ENCODE assay signal across 14 cellular contexts in the genomic region with DNA sequence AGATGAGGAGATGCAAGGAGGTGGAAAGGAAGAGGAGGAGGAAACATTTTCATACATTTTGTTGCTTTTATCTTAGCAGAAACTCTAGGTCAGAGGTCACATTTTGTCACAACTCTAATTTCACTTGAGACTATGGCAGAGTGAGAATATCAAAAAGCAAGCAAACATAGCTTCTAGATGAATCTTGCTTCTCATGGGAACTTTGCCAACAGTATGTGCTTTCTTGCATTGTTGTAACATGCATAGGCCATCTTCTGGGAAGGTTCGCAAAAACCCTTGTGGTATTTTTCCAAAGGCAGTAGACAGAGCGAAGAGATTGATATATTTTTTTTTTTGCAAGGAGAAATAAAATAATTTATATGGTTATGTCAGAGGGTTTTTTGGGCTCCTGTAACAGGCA.
A peak's percentile ranks its signal among the peaks of the same experiment; 100 is the strongest.
DNase-seq lines count a peak whose midpoint lies in the region; ATAC-seq and TF ChIP-seq lines count a peak whose summit lies in the region.
"Had no signal": no experiment of that assay in that cellular context is flagged by ENCODE, and none has a peak within 500 bp of the region (broad histone marks: within the 10 kb centered on the region; RNA-seq: fewer than 3 reads in every experiment).

No MANE protein-coding gene starts in this region.

- H3K4me3 ChIP-seq in AG10803 (ENCODE audit: low read length) = no peak overlapping the region
- no peak overlapping the region for H3K4me3 ChIP-seq in epithelial cell of esophagus (ENCODE audit: low read length)
- H3K4me3 ChIP-seq in skeletal muscle cell (ENCODE audit: low read depth, low read length) = no peak overlapping the region
- H3K4me3 ChIP-seq: BLaER1 treated with 17β-estradiol and CSF1 and Interleukin-3, amounts not matched to agents 10 nM and 100 nM; K562 had no signal

- ATAC-seq in GM21423 (IDR thresholded peaks at IDR 0.05; ENCODE audit: unreplicated experiment) = no peak
- ATAC-seq in Right ventricle myocardium superior (ENCODE audit: poor library complexity) = no peak
- ATAC-seq: K562 had no signal

- no peak for TF ChIP-seq CTCF in AG10803 (conservative IDR thresholded peaks at IDR 0.05; ENCODE audit: low read length)
- TF ChIP-seq CTCF in epithelial cell of esophagus (IDR thresholded peaks at IDR 0.05; ENCODE audit: insufficient read depth, low read depth, low read length, missing control alignments) = no peak

- intact Hi-C loops in Right ventricle myocardium superior (cut with DNase I) = no loop called here

- DNase-seq in AG10803 (ENCODE audit: low read depth) = peak; percentile 13
- peak; percentile 46 for DNase-seq in LHCN-M2 (ENCODE audit: low read depth)
- peak; percentile 5 for DNase-seq in epithelial cell of esophagus (ENCODE audit: low read depth)
- DNase-seq in skeletal muscle cell (ENCODE audit: low read depth) = peak; percentile 13
- DNase-seq in activated CD8-positive, alpha-beta memory T cell treated with anti-CD3 and anti-CD28 coated beads, Interleukin-2, amount 50 U/mL, for 4 hours = no peak
- no peak for DNase-seq in Right ventricle myocardium superior
- DNase-seq: 8988T; Calu3; CD4-positive, alpha-beta T cell; DMS 273 treated with DMSO at 0.1 percent for 48 hours; H7 had no signal

Comparison
In these comparisons a context has a peak if more than half of its experiments do, and no peak if none do; other contexts are left out.
1. DNase-seq: peak in AG10803 (single experiment), LHCN-M2 (single experiment), epithelial cell of esophagus (single experiment) and skeletal muscle cell (single experiment); none in activated CD8-positive, alpha-beta memory T cell treated with anti-CD3 and anti-CD28 coated beads, Interleukin-2, amount 50 U/mL, for 4 hours (single experiment) and Right ventricle myocardium superior (single experiment).